2 cellular contexts compared by ENCODE assay signal in the genomic region with DNA sequence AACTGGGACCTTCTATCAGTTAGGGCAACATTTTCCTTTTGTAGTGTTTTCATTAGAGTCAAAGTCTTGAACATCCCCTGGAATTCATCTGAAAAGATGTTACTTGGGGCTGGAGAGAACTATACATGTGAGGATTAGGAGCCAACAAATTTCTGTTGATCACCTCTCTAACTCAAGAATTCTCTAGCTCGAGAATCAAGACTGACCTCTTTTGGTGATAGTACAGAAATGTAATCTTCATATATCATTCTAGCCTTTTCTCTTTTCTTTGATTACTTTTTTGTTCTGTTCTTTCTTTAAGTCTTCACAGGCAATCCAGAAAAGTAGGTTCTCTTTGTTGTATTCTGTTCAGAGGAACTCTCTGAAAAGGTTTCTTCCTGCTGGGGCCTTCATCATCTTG.
TF ChIP-seq lines count a peak whose summit lies in the region.

No MANE protein-coding gene starts in this region.

TF ChIP-seq in IMR-90, 13 proteins besides CTCF, POLR2A, EP300 and RAD21:
- no peak for TF ChIP-seq CEBPB (IDR thresholded peaks at IDR 0.05; ENCODE audit: low read depth, low read length)

TF ChIP-seq in GM12878, 131 proteins besides CTCF, POLR2A, EP300 and RAD21:
- peak; percentile 22; the same call in 1 of the 2 replicates for TF ChIP-seq SMC3 (IDR thresholded peaks at IDR 0.05; ENCODE audit: borderline replicate concordance, low read length)
- no peak for TF ChIP-seq SMAD1 (IDR thresholded peaks at IDR 0.05; ENCODE audit: low read depth, partially characterized antibody)
